8 cellular contexts compared by ENCODE assay signal in genomic region chr2:171922230-171923022, GRCh38. TPM values are rescaled to one million over a fixed set of nuclear protein-coding genes. Genes with fewer than 3 reads are reported as not detected.
DNase-seq lines count a peak whose midpoint lies in the region; ATAC-seq and TF ChIP-seq lines count a peak whose summit lies in the region.

HAT1 (plus strand) TSS chr2:171922461; CDS start chr2:171922501, 40 bp downstream.

- peak; percentile 34 for TF ChIP-seq EP300 in ovary (IDR thresholded peaks at IDR 0.05)

- intact Hi-C loops in Right ventricle myocardium inferior (cut with DNase I) = no loop called here
- intact Hi-C loops in ovary (cut with DNase I) = loop anchor here in 2 of 4 donors (10.0 kb wide), 1 partner anchor 162 kb away; the partner anchor contains the start of gene DLX1 (in 2 of the 2)
- intact Hi-C loops in thyroid gland (cut with DNase I) = no loop called here

- DNase-seq in GM12864 (ENCODE audit: low read depth) = peak; percentile 92
- peak; percentile 78 to 94 (median 91) for DNase-seq in NCI-H1417 (lab: John Stamatoyannopoulos, UW)
- peak; percentile 94 to 96 for DNase-seq in SW 1271 (lab: John Stamatoyannopoulos, UW)
- peak; percentile 96 for DNase-seq in activated naive CD8-positive, alpha-beta T cell treated with anti-CD3 and anti-CD28 coated beads, Interleukin-2, amount 50 U/mL, for 16 hours (ENCODE audit: low read depth, low spot score)
- DNase-seq in Right ventricle myocardium inferior (ENCODE audit: missing footprints) = peak; percentile 98
- DNase-seq in ovary = peak; percentile 97 to 99 (median 98)
- peak; percentile 96 to 97 for DNase-seq in thyroid gland

- peaks cover 7% of the 10 kb centered on the region for H3K4me1 ChIP-seq in ovary (ENCODE audit: insufficient read depth)
- H3K4me1 ChIP-seq in thyroid gland = peaks cover 12 to 17% of the 10 kb centered on the region in 2 donors

- H3K27ac ChIP-seq in ovary = peak within 1 kb of the TSS; percentile 82 to 91
- peak within 1 kb of the TSS; percentile 74 to 84 (median 74) for H3K27ac ChIP-seq in thyroid gland

- no peak for TF ChIP-seq CTCF in GM12864 (IDR thresholded peaks at IDR 0.05; ENCODE audit: low read depth, low read length, missing control alignments)
- no peak for TF ChIP-seq CTCF in ovary (IDR thresholded peaks at IDR 0.05)
- no peak for TF ChIP-seq CTCF in thyroid gland (IDR thresholded peaks at IDR 0.05)

- H3K9me3 ChIP-seq in ovary (no peaks in the 10 kb centered on the region), thyroid gland (no peaks in the 10 kb centered on the region)

- WGBS in ovary, 3 donors = 0 to 1% (median 0%) methylated on average over 50 to 61 of the region's 61 CpGs
- 0% methylated on average over 43 to 56 of the region's 61 CpGs for WGBS in thyroid gland, 2 donors

- peak; percentile 98 for ATAC-seq in HG02759 (IDR thresholded peaks at IDR 0.05; ENCODE audit: unreplicated experiment)
- ATAC-seq in Right ventricle myocardium inferior = peak; percentile 99

- H3K4me3 ChIP-seq in GM12864 (ENCODE audit: low read depth, low read length) (peak within 1 kb of the TSS; percentile 88), ovary (peak within 1 kb of the TSS; percentile 89), thyroid gland (replicated peaks in 1 of 3) (peak within 1 kb of the TSS; percentile 48 to 79 (median 50))

- H3K27me3 ChIP-seq in ovary = no peaks in the 10 kb centered on the region
- H3K27me3 ChIP-seq in thyroid gland = no peaks in the 10 kb centered on the region

- H3K36me3 ChIP-seq in ovary = no peaks in the 10 kb centered on the region
- peaks cover 0 to 5% of the 10 kb centered on the region in 2 donors for H3K36me3 ChIP-seq in thyroid gland

- TF ChIP-seq POLR2A in ovary (IDR thresholded peaks at IDR 0.05) = peak; percentile 75
- peak in 1 of 2 donors; percentile 75 for TF ChIP-seq POLR2A in thyroid gland (IDR thresholded peaks at IDR 0.05)

RNA-seq across cellular contexts. Expression of gene HAT1, which starts in this region (rescaled TPM):
- total RNA-seq in Right ventricle myocardium inferior (34.8 TPM), ovary (10 to 100 TPM; 22.7 to 46.1 (median 35.2) TPM), thyroid gland (10 to 100 TPM; 34.0 to 68.7 (median 50.4) TPM)
- 10 to 100 TPM; 30.1 to 31.4 TPM for polyA plus RNA-seq in ovary

Comparison
In these comparisons a context has a peak if more than half of its experiments do, and no peak if none do; other contexts are left out.
1. Peak in every context shown above with its lines: DNase-seq, ATAC-seq, H3K4me3 ChIP-seq and H3K27ac ChIP-seq.